19 cellular contexts compared by ENCODE assay signal in the genomic region with DNA sequence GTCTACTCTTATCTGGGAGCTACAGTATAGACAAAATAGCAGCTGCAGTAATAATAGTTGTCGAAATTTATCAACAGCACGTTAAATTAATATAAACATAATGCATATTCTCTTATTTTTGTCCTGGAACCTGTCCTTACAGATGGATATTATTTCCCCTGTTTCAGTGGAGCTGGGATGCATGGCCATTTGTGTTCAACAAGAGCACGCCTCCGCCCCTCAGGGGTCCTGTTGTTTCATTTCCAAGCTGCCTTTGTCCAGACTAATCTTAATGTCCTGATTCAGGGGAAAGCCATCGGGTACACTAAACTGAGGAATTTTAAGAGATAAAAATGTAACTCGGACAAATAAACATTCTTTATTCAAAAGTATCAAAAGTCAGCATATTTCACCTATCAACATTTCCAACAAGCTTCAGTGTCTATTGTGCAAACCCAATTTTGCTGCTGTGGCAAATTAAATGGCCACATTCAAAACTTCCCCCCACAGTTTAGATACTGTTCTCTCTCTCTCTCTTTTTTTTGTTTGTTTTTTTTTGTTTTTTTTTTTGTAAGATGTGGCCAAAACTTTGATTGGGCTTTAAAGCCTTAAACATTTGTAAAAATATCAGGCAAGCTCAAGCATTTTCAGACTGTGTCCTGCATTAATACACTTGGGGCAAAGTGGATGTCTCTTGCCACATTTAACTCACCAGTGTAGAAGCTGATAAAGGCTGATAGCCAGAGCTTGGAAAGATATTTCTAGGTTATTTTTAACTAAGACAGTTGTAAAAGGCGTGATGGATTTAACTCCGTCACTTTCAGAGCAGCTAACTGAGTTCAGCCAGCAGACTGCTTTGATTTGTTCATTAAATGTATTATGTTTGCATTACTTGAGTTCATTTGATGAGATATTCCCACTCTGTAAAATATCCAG.
A peak's percentile ranks its signal among the peaks of the same experiment; 100 is the strongest.
DNase-seq lines count a peak whose midpoint lies in the region; ATAC-seq, FAIRE-seq and TF ChIP-seq lines count a peak whose summit lies in the region.
"Had no signal": no experiment of that assay in that cellular context is flagged by ENCODE, and none has a peak within 500 bp of the region (broad histone marks: within the 10 kb centered on the region; RNA-seq: fewer than 3 reads in every experiment).

No MANE protein-coding gene starts in this region.

- H3K4me1 ChIP-seq in astrocyte (ENCODE audit: insufficient read depth, low read length): no peaks in the 10 kb centered on the region
- H3K4me1 ChIP-seq in mesodermal cell (ENCODE audit: control insufficient read depth, insufficient read depth, low read length, poor library complexity, severe bottlenecking): peaks cover 4% of the 10 kb centered on the region
- H3K4me1 ChIP-seq in smooth muscle cell (ENCODE audit: low read depth): peaks cover 14% of the 10 kb centered on the region

- H3K79me2 ChIP-seq in astrocyte (ENCODE audit: insufficient read depth, low read length) (no peaks in the 10 kb centered on the region), smooth muscle cell (ENCODE audit: low read depth) (no peaks in the 10 kb centered on the region)

- no peak overlapping the region for H3K4me3 Mint-ChIP-seq in astrocyte (ENCODE audit: unreplicated experiment)
- H3K4me3 Mint-ChIP-seq: CD4-positive, CD25-positive, alpha-beta regulatory T cell had no signal

- H3K27ac Mint-ChIP-seq in astrocyte (ENCODE audit: unreplicated experiment): no peak overlapping the region
- H3K27ac Mint-ChIP-seq: CD4-positive, CD25-positive, alpha-beta regulatory T cell had no signal

- no peak overlapping the region for H2AFZ ChIP-seq in astrocyte (ENCODE audit: low read depth, low read length)
- no peak overlapping the region for H2AFZ ChIP-seq in smooth muscle cell (ENCODE audit: low read depth)

- TF ChIP-seq CTCF in astrocyte (IDR thresholded peaks at IDR 0.05; ENCODE audit: insufficient read depth, low read depth, low read length) (no peak), smooth muscle cell (IDR thresholded peaks at IDR 0.05; ENCODE audit: borderline replicate concordance, insufficient read depth, poor library complexity, severe bottlenecking) (no peak)

- H4K20me1 ChIP-seq in astrocyte (ENCODE audit: insufficient read depth, low read length) (no peaks in the 10 kb centered on the region), smooth muscle cell (ENCODE audit: low read depth) (no peaks in the 10 kb centered on the region)

- no peaks in the 10 kb centered on the region for H3F3A ChIP-seq in smooth muscle cell (ENCODE audit: low read depth)

- H3K4me3 ChIP-seq in astrocyte (ENCODE audit: insufficient read depth, low read depth, low read length) (no peak overlapping the region), mesodermal cell (ENCODE audit: extremely low read depth, insufficient read depth, low read length, poor library complexity, severe bottlenecking) (no peak overlapping the region), smooth muscle cell (no peak overlapping the region)

- no peak for DNase-seq in astrocyte (ENCODE audit: low read depth)
- no peak for DNase-seq in Right ventricle myocardium superior
- DNase-seq in smooth muscle cell (lab: John Stamatoyannopoulos, UW; ENCODE audit: unreplicated experiment): no peak
- no peak for DNase-seq in pons (ENCODE audit: low spot score)
- no peak for DNase-seq in activated T-cell treated with anti-CD3 and anti-CD28 coated beads for 4 hours
- DNase-seq in dermis blood vessel endothelial cell: no peak
- DNase-seq: AML-193; CD4-positive, CD25-positive, alpha-beta regulatory T cell; IMR-90; NCI-H1417 treated with DMSO at 0.1 percent for 48 hours; NCI-H2081; NCI-H510A treated with DMSO at 0.1 percent for 48 hours; OCI-M1 had no signal

- H3K36me3 ChIP-seq in astrocyte (ENCODE audit: insufficient read depth, low read length) (no peaks in the 10 kb centered on the region), mesodermal cell (ENCODE audit: control insufficient read depth, insufficient read depth, low read length) (no peaks in the 10 kb centered on the region), smooth muscle cell (ENCODE audit: low read depth) (no peaks in the 10 kb centered on the region)

- 88 to 90% methylated on average over 3 to 5 of the region's 8 CpGs for WGBS in mesodermal cell (ENCODE audit: insufficient coverage in 2 of 2), 2 experiments
- WGBS in smooth muscle cell (ENCODE audit: low lambda C conversion rate): 57% methylated on average over 8 of the region's 8 CpGs

- H3K9ac ChIP-seq in astrocyte (ENCODE audit: low read length) (peak overlapping the region; percentile 26), smooth muscle cell (ENCODE audit: low read depth) (no peak overlapping the region)

- peak overlapping the region; percentile 20 for H3K4me2 ChIP-seq in astrocyte (ENCODE audit: low read length)
- peak overlapping the region; percentile 30 for H3K4me2 ChIP-seq in smooth muscle cell

- no peaks in the 10 kb centered on the region for H3K27me3 Mint-ChIP-seq in astrocyte (ENCODE audit: low read depth, unreplicated experiment)
- H3K27me3 Mint-ChIP-seq: CD4-positive, CD25-positive, alpha-beta regulatory T cell had no signal

- peaks cover 1% of the 10 kb centered on the region for H3K36me3 Mint-ChIP-seq in astrocyte (ENCODE audit: low read depth, unreplicated experiment)
- H3K36me3 Mint-ChIP-seq: CD4-positive, CD25-positive, alpha-beta regulatory T cell had no signal

- H3K9me3 Mint-ChIP-seq in astrocyte (ENCODE audit: unreplicated experiment): peaks cover 2% of the 10 kb centered on the region
- H3K9me3 Mint-ChIP-seq: CD4-positive, CD25-positive, alpha-beta regulatory T cell had no signal

- no peaks in the 10 kb centered on the region for H3K9me3 ChIP-seq in astrocyte (ENCODE audit: insufficient read depth, low read depth, low read length)
- H3K9me3 ChIP-seq in mesodermal cell (ENCODE audit: control insufficient read depth, low read length): no peaks in the 10 kb centered on the region
- no peaks in the 10 kb centered on the region for H3K9me3 ChIP-seq in smooth muscle cell (replicated peaks; ENCODE audit: low read depth)

- H3K4me1 Mint-ChIP-seq in astrocyte (ENCODE audit: low read depth, unreplicated experiment): peaks cover 6% of the 10 kb centered on the region
- H3K4me1 Mint-ChIP-seq: CD4-positive, CD25-positive, alpha-beta regulatory T cell had no signal

- H3K27ac ChIP-seq in astrocyte (ENCODE audit: low read depth, low read length) (peak overlapping the region; percentile 57), mesodermal cell (ENCODE audit: low read depth, low read length, severe bottlenecking) (peak overlapping the region; percentile 20), smooth muscle cell (ENCODE audit: low read depth) (no peak overlapping the region)
- H3K27ac ChIP-seq: RWPE1 had no signal

- FAIRE-seq in astrocyte (lab: Jason Lieb, UNC): no peak
- FAIRE-seq: G401.6, GM12891, GM19239 had no signal

- intact Hi-C loops in Right ventricle myocardium superior (cut with DNase I): no loop called here

- ATAC-seq in Right ventricle myocardium superior (ENCODE audit: poor library complexity): peak; percentile 81
- ATAC-seq: HCT116 had no signal

- no peaks in the 10 kb centered on the region for H3K27me3 ChIP-seq in astrocyte (ENCODE audit: insufficient read depth, low read length)
- no peaks in the 10 kb centered on the region for H3K27me3 ChIP-seq in smooth muscle cell (ENCODE audit: low read depth)
